ENCODE assay signal across 1 cellular context in genomic region chr20:32820000-32820697, GRCh38.
TF ChIP-seq lines count a peak whose summit lies in the region.

No MANE protein-coding gene starts in this region.

TF ChIP-seq in GM12878, 131 proteins besides CTCF, POLR2A, EP300 and RAD21:
- TF ChIP-seq ZBTB4 (CRISPR knock-in tag; IDR thresholded peaks at IDR 0.05) (no peak), IRF4 (IDR thresholded peaks at IDR 0.05; ENCODE audit: low read depth, low read length) (no peak), LARP7 (IDR thresholded peaks at IDR 0.05) (0 out of 2 replicates have a peak, but pooled peaks have one; percentile 36), MYC (IDR thresholded peaks at IDR 0.05; ENCODE audit: insufficient read depth, insufficient read length, insufficient replicate concordance, low read length, severe bottlenecking) (peak; percentile 39), ESRRA (IDR thresholded peaks at IDR 0.05; ENCODE audit: low read length) (peak; percentile 91; the same call in 1 of the 2 replicates), SRF (IDR thresholded peaks at IDR 0.05; ENCODE audit: low read depth in 2 of 2, low read length in 2 of 2) (no peak), NR2F1 (conservative IDR thresholded peaks at IDR 0.05) (peak; percentile 84), TAF1 (IDR thresholded peaks at IDR 0.05; ENCODE audit: borderline replicate concordance, low read depth, low read length) (peak; percentile 13; the same call in 1 of the 2 replicates), RB1 (IDR thresholded peaks at IDR 0.05; ENCODE audit: borderline replicate concordance) (peak; percentile 57; the same call in 1 of the 2 replicates), DPF2 (IDR thresholded peaks at IDR 0.05) (0 out of 2 replicates have a peak, but pooled peaks have one; percentile 49), HCFC1 (IDR thresholded peaks at IDR 0.05; ENCODE audit: low read length) (no peak), NR2C1 (IDR thresholded peaks at IDR 0.05) (0 out of 2 replicates have a peak, but pooled peaks have one; percentile 27), CREM (IDR thresholded peaks at IDR 0.05; ENCODE audit: low read depth) (0 out of 2 replicates have a peak, but pooled peaks have one; percentile 5), CREB1 (IDR thresholded peaks at IDR 0.05; ENCODE audit: low read depth) (peak; percentile 1; the same call in 1 of the 2 replicates), BHLHE40 (IDR thresholded peaks at IDR 0.05; ENCODE audit: borderline replicate concordance in 1 of 2, low read depth in 2 of 2, low read length in 1 of 2) (peak in 1 of 2 experiments; percentile 59; a peak in 2 of 4 replicates), TCF12 (IDR thresholded peaks at IDR 0.05; ENCODE audit: low read depth, low read length) (0 out of 2 replicates have a peak, but pooled peaks have one; percentile 26), ZNF687 (IDR thresholded peaks at IDR 0.05) (peak; percentile 29; the same call in 1 of the 2 replicates), IKZF1 (conservative IDR thresholded peaks at IDR 0.05) (peak; percentile 35), ZNF592 (IDR thresholded peaks at IDR 0.05) (0 out of 2 replicates have a peak, but pooled peaks have one; percentile 13), STAT3 (IDR thresholded peaks at IDR 0.05; ENCODE audit: low read depth, low read length) (no peak), RUNX3 (IDR thresholded peaks at IDR 0.05; ENCODE audit: low read length) (peak; percentile 46; the same call in 1 of the 2 replicates), POLR2AphosphoS5 (IDR thresholded peaks at IDR 0.05; ENCODE audit: low read length) (peak; percentile 84), SMARCA5 (IDR thresholded peaks at IDR 0.05) (peak; percentile 71), MAX (IDR thresholded peaks at IDR 0.05; ENCODE audit: low read depth, low read length) (peak; percentile 17; the same call in 1 of the 2 replicates), POU2F2 (IDR thresholded peaks at IDR 0.05; ENCODE audit: borderline replicate concordance, low read depth, low read length) (0 out of 3 replicates have a peak, but pooled peaks have one; percentile 20), BACH1 (IDR thresholded peaks at IDR 0.05; ENCODE audit: borderline replicate concordance) (0 out of 2 replicates have a peak, but pooled peaks have one; percentile 41), GATAD2B (conservative IDR thresholded peaks at IDR 0.05; ENCODE audit: low read depth) (peak; percentile 61), USF1 (IDR thresholded peaks at IDR 0.05; ENCODE audit: borderline replicate concordance, extremely low read length, insufficient read depth, low read depth, low read length) (no peak), ZNF622 (IDR thresholded peaks at IDR 0.05) (no peak), ZSCAN29 (IDR thresholded peaks at IDR 0.05) (peak; percentile 75; the same call in 1 of the 2 replicates), ZNF24 (IDR thresholded peaks at IDR 0.05) (peak; percentile 31; the same call in 1 of the 2 replicates), NKRF (conservative IDR thresholded peaks at IDR 0.05) (peak; percentile 64; the same call in 1 of the 2 replicates)
